Comparison of ENCODE assay signal across 28 cellular contexts in genomic region chr16:61246592-61246991, GRCh38.
"Had no signal": no experiment of that assay in that cellular context is flagged by ENCODE, and none has a peak within 500 bp of the region (broad histone marks: within the 10 kb centered on the region; RNA-seq: fewer than 3 reads in every experiment).

No MANE protein-coding gene starts in this region.

- H3K4me1 ChIP-seq: neural progenitor cell, parathyroid adenoma, psoas muscle, spleen, suprapubic skin, testis, tibial artery, transverse colon, upper lobe of right lung, uterus had no signal

- ATAC-seq: natural killer cell; psoas muscle; right cardiac atrium; sciatic nerve; stimulated activated memory B cell treated with anti-CD40 and anti-IgM and Interleukin-4, amounts not matched to agents 10 μg/mL and 1 μg/mL and 100 μg/mL, for 72 hours; stimulated activated naive CD8-positive, alpha-beta T cell treated with anti-CD3 and anti-CD28 coated beads, Interleukin-15, amount 100 ng/mL, for 72 hours; stimulated activated naive CD8-positive, alpha-beta T cell treated with anti-CD3 and anti-CD28 coated beads, Interleukin-15, Interleukin-2, amounts not matched to agents 100 U/mL and 50 U/mL, for 24 hours; upper lobe of right lung had no signal

- DNase-seq: natural killer cell; occipital lobe; ovary; posterior cingulate gyrus; psoas muscle; right cardiac atrium; spleen; stimulated activated CD4-positive, alpha-beta T cell treated with anti-CD3 and anti-CD28 coated beads, Interleukin-12 subunit alpha, Interleukin-12 subunit beta, amount 100 ng/mL, for 4 hours; stimulated activated CD4-positive, alpha-beta T cell treated with anti-CD3 and anti-CD28 coated beads, Interleukin-1b, Interleukin-23, amount 100 ng/mL, for 48 hours; stimulated activated CD4-positive, alpha-beta T cell treated with anti-CD3 and anti-CD28 coated beads, Interleukin-4, amount 100 ng/mL, for 1 hour; stimulated activated CD4-positive, alpha-beta T cell treated with anti-CD3 and anti-CD28 coated beads, Interleukin-4, amount 100 ng/mL, for 4 hours; stimulated activated CD8-positive, alpha-beta memory T cell treated with anti-CD3 and anti-CD28 coated beads, Interleukin-4, amount 100 ng/mL, for 48 hours; stimulated activated naive CD4-positive, alpha-beta T cell; stimulated activated naive CD8-positive, alpha-beta T cell treated with anti-CD3 and anti-CD28 coated beads, Interleukin-15, amount 100 ng/mL, for 72 hours; stimulated activated naive CD8-positive, alpha-beta T cell treated with anti-CD3 and anti-CD28 coated beads, Interleukin-15, Interleukin-2, amounts not matched to agents 100 U/mL and 50 U/mL, for 24 hours; substantia nigra; testis; tibial artery; transverse colon; upper lobe of right lung; uterus had no signal

- H3K4me2 ChIP-seq: neural progenitor cell, smooth muscle cell had no signal

- H2AFZ ChIP-seq: neural progenitor cell, parathyroid adenoma had no signal

- H3K79me2 ChIP-seq: parathyroid adenoma had no signal

- H3K4me3 ChIP-seq: neural progenitor cell, ovary, psoas muscle, skin epidermis, smooth muscle cell, spleen, suprapubic skin, testis, tibial artery, transverse colon, upper lobe of right lung, uterus had no signal

- H3K27me3 ChIP-seq: neural progenitor cell, ovary, spleen, suprapubic skin, testis, tibial artery, transverse colon, upper lobe of right lung, uterus had no signal

- H3K9ac ChIP-seq: neural progenitor cell, parathyroid adenoma had no signal

- H3K27ac ChIP-seq: neural progenitor cell, ovary, parathyroid adenoma, psoas muscle, skin epidermis, spleen, suprapubic skin, testis, tibial artery, transverse colon, upper lobe of right lung, uterus had no signal

- H3K9me3 ChIP-seq: ovary, psoas muscle, suprapubic skin, testis, tibial artery, transverse colon, upper lobe of right lung, uterus had no signal

- H3K36me3 ChIP-seq: neural progenitor cell, ovary, spleen, suprapubic skin, tibial artery, transverse colon, upper lobe of right lung, uterus had no signal
